Comparison of ENCODE assay signal across 15 cellular contexts in the genomic region with DNA sequence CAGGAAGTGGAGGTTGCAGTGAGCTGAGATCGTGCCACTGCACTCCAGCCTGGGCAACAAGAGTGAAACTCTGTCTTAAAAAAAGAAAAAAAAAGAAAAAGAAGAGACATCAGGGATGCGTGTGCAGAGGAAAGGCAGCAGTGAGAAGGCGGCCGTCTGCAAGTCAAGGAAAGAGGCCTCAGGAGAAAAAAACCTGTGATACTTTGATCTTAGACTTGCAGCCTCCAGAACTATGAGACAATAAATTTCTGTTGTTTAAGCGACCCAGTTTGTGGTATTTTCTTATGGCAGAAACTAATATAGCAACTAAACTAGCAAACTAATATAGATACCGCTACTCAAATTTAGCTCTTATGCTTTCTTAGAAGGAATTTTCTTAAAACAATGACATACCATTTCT. TPM values are rescaled to one million over a fixed set of nuclear protein-coding genes. Genes with fewer than 3 reads are reported as not detected.
DNase-seq lines count a peak whose midpoint lies in the region; ATAC-seq and TF ChIP-seq lines count a peak whose summit lies in the region.
"Had no signal": no experiment of that assay in that cellular context is flagged by ENCODE, and none has a peak within 500 bp of the region (broad histone marks: within the 10 kb centered on the region; RNA-seq: fewer than 3 reads in every experiment).

No MANE protein-coding gene starts in this region.

- H3K27me3 Mint-ChIP-seq in activated naive CD4-positive, alpha-beta T cell treated with anti-CD3 and anti-CD28 coated beads, Interleukin-2, amount 10 ng/mL, durations not matched to agents 7 days and 5 days, result no peaks in the 10 kb centered on the region
- H3K27me3 Mint-ChIP-seq in activated naive CD4-positive, alpha-beta T cell treated with anti-CD3 and anti-CD28 coated beads for 36 hours (ENCODE audit: low read depth), result no peaks in the 10 kb centered on the region
- H3K27me3 Mint-ChIP-seq in T-helper 1 cell treated with Interleukin-12 subunit alpha and Interleukin-12 subunit beta and Interleukin-4 antibody, amounts not matched to agents 30 μg/mL and 1 μg/mL, for 36 hours (ENCODE audit: low read depth), result no peaks in the 10 kb centered on the region
- H3K27me3 Mint-ChIP-seq in activated T-helper 1 cell treated with anti-CD3 and anti-CD28 coated beads, Interleukin-12 subunit alpha, Interleukin-12 subunit beta, Interleukin-2, Interleukin-4 antibody, amounts not matched to agents 30 ng/mL and 10 ng/mL and 1 ng/mL, durations not matched to agents 14 hours and 24 hours and 36 hours (ENCODE audit: insufficient read depth), result no peaks in the 10 kb centered on the region
- no peaks in the 10 kb centered on the region for H3K27me3 Mint-ChIP-seq in mesothelial cell of epicardium (ENCODE audit: low read depth)
- H3K27me3 Mint-ChIP-seq: CD8-positive, alpha-beta memory T cell had no signal

- CTCF ChIA-PET in activated naive CD4-positive, alpha-beta T cell treated with anti-CD3 and anti-CD28 coated beads, Interleukin-2, amount 10 ng/mL, durations not matched to agents 7 days and 5 days (lab: Charles Lee), result interaction anchor here (0.7 to 25.3 kb wide), 3 partner anchors 7 to 50 kb away, joined by 3 to 391 read pairs (median 391); no protein-coding TSS in a partner anchor
- CTCF ChIA-PET in activated naive CD4-positive, alpha-beta T cell treated with anti-CD3 and anti-CD28 coated beads for 36 hours (lab: Charles Lee), result interaction anchor here (0.6 to 2.2 kb wide), 6 partner anchors 9 to 169 kb away, joined by 3 to 10 read pairs (median 6); no protein-coding TSS in a partner anchor

- intact Hi-C loops in activated naive CD4-positive, alpha-beta T cell treated with anti-CD3 and anti-CD28 coated beads for 36 hours (cut with micrococcal nuclease), result no loop called here
- intact Hi-C loops in activated T-helper 1 cell treated with anti-CD3 and anti-CD28 coated beads, Interleukin-12 subunit alpha, Interleukin-12 subunit beta, Interleukin-2, Interleukin-4 antibody, amounts not matched to agents 30 ng/mL and 10 ng/mL and 1 ng/mL, durations not matched to agents 14 hours and 24 hours and 36 hours (cut with micrococcal nuclease), result loop anchor here (1.0 kb wide), 1 partner anchor 12 kb away; no protein-coding TSS in a partner anchor

- no peak for DNase-seq in activated naive CD4-positive, alpha-beta T cell treated with anti-CD3 and anti-CD28 coated beads, Interleukin-2, amount 10 ng/mL, durations not matched to agents 7 days and 5 days
- no peak for DNase-seq in activated naive CD4-positive, alpha-beta T cell treated with anti-CD3 and anti-CD28 coated beads for 36 hours
- DNase-seq in activated T-helper 1 cell treated with anti-CD3 and anti-CD28 coated beads, Interleukin-12 subunit alpha, Interleukin-12 subunit beta, Interleukin-2, Interleukin-4 antibody, amounts not matched to agents 30 ng/mL and 10 ng/mL and 1 ng/mL, durations not matched to agents 14 hours and 24 hours and 36 hours (ENCODE audit: low spot score), result no peak
- DNase-seq in stimulated activated effector memory CD8-positive, alpha-beta T cell treated with anti-CD3 and anti-CD28 coated beads, Interleukin-12 subunit alpha, Interleukin-12 subunit beta, amount 100 ng/mL, for 72 hours (ENCODE audit: low spot score in 2 of 2), result peak in 1 of 2 donors; percentile 58
- no peak for DNase-seq in mesothelial cell of epicardium (ENCODE audit: low spot score in 2 of 2, unreplicated experiment in 2 of 2)
- DNase-seq: BE2C; CD8-positive, alpha-beta memory T cell; MG63; NCI-H1694; NCI-H2107; NCI-H526 treated with DMSO at 0.1 percent for 48 hours had no signal

- TF ChIP-seq CTCF in mesothelial cell of epicardium (IDR thresholded peaks at IDR 0.05; ENCODE audit: unreplicated experiment), result no peak

- ATAC-seq in stimulated activated effector memory CD8-positive, alpha-beta T cell treated with anti-CD3 and anti-CD28 coated beads, Interleukin-12 subunit alpha, Interleukin-12 subunit beta, amount 100 ng/mL, for 72 hours, result peak; percentile 86
- ATAC-seq in GM21390 (IDR thresholded peaks at IDR 0.05; ENCODE audit: unreplicated experiment), result no peak
- ATAC-seq: HepG2 had no signal

- H3K9me3 Mint-ChIP-seq in activated naive CD4-positive, alpha-beta T cell treated with anti-CD3 and anti-CD28 coated beads, Interleukin-2, amount 10 ng/mL, durations not matched to agents 7 days and 5 days, result peaks cover 6% of the 10 kb centered on the region
- no peaks in the 10 kb centered on the region for H3K9me3 Mint-ChIP-seq in activated naive CD4-positive, alpha-beta T cell treated with anti-CD3 and anti-CD28 coated beads for 36 hours
- H3K9me3 Mint-ChIP-seq in T-helper 1 cell treated with Interleukin-12 subunit alpha and Interleukin-12 subunit beta and Interleukin-4 antibody, amounts not matched to agents 30 μg/mL and 1 μg/mL, for 36 hours, result peaks cover 3% of the 10 kb centered on the region
- peaks cover 3% of the 10 kb centered on the region for H3K9me3 Mint-ChIP-seq in activated T-helper 1 cell treated with anti-CD3 and anti-CD28 coated beads, Interleukin-12 subunit alpha, Interleukin-12 subunit beta, Interleukin-2, Interleukin-4 antibody, amounts not matched to agents 30 ng/mL and 10 ng/mL and 1 ng/mL, durations not matched to agents 14 hours and 24 hours and 36 hours
- peaks cover 1% of the 10 kb centered on the region for H3K9me3 Mint-ChIP-seq in stimulated activated effector memory CD8-positive, alpha-beta T cell treated with anti-CD3 and anti-CD28 coated beads, Interleukin-12 subunit alpha, Interleukin-12 subunit beta, amount 100 ng/mL, for 72 hours
- peaks cover 3% of the 10 kb centered on the region for H3K9me3 Mint-ChIP-seq in mesothelial cell of epicardium
- H3K9me3 Mint-ChIP-seq: CD8-positive, alpha-beta memory T cell had no signal

- peak overlapping the region; percentile 37 for H3K27ac Mint-ChIP-seq in activated naive CD4-positive, alpha-beta T cell treated with anti-CD3 and anti-CD28 coated beads, Interleukin-2, amount 10 ng/mL, durations not matched to agents 7 days and 5 days
- H3K27ac Mint-ChIP-seq in activated naive CD4-positive, alpha-beta T cell treated with anti-CD3 and anti-CD28 coated beads for 36 hours, result no peak overlapping the region
- H3K27ac Mint-ChIP-seq in T-helper 1 cell treated with Interleukin-12 subunit alpha and Interleukin-12 subunit beta and Interleukin-4 antibody, amounts not matched to agents 30 μg/mL and 1 μg/mL, for 36 hours, result peak overlapping the region; percentile 67
- H3K27ac Mint-ChIP-seq in activated T-helper 1 cell treated with anti-CD3 and anti-CD28 coated beads, Interleukin-12 subunit alpha, Interleukin-12 subunit beta, Interleukin-2, Interleukin-4 antibody, amounts not matched to agents 30 ng/mL and 10 ng/mL and 1 ng/mL, durations not matched to agents 14 hours and 24 hours and 36 hours, result peak overlapping the region; percentile 18
- peak overlapping the region; percentile 79 for H3K27ac Mint-ChIP-seq in stimulated activated effector memory CD8-positive, alpha-beta T cell treated with anti-CD3 and anti-CD28 coated beads, Interleukin-12 subunit alpha, Interleukin-12 subunit beta, amount 100 ng/mL, for 72 hours
- no peak overlapping the region for H3K27ac Mint-ChIP-seq in mesothelial cell of epicardium

- no peak overlapping the region for H3K4me3 Mint-ChIP-seq in activated naive CD4-positive, alpha-beta T cell treated with anti-CD3 and anti-CD28 coated beads, Interleukin-2, amount 10 ng/mL, durations not matched to agents 7 days and 5 days
- no peak overlapping the region for H3K4me3 Mint-ChIP-seq in activated naive CD4-positive, alpha-beta T cell treated with anti-CD3 and anti-CD28 coated beads for 36 hours
- H3K4me3 Mint-ChIP-seq in T-helper 1 cell treated with Interleukin-12 subunit alpha and Interleukin-12 subunit beta and Interleukin-4 antibody, amounts not matched to agents 30 μg/mL and 1 μg/mL, for 36 hours, result no peak overlapping the region
- H3K4me3 Mint-ChIP-seq in activated T-helper 1 cell treated with anti-CD3 and anti-CD28 coated beads, Interleukin-12 subunit alpha, Interleukin-12 subunit beta, Interleukin-2, Interleukin-4 antibody, amounts not matched to agents 30 ng/mL and 10 ng/mL and 1 ng/mL, durations not matched to agents 14 hours and 24 hours and 36 hours, result peak overlapping the region; percentile 22
- H3K4me3 Mint-ChIP-seq in stimulated activated effector memory CD8-positive, alpha-beta T cell treated with anti-CD3 and anti-CD28 coated beads, Interleukin-12 subunit alpha, Interleukin-12 subunit beta, amount 100 ng/mL, for 72 hours, result peak overlapping the region; percentile 37
- no peak overlapping the region for H3K4me3 Mint-ChIP-seq in mesothelial cell of epicardium
- H3K4me3 Mint-ChIP-seq: CD8-positive, alpha-beta memory T cell had no signal

- peaks cover 64% of the 10 kb centered on the region for H3K4me1 Mint-ChIP-seq in activated naive CD4-positive, alpha-beta T cell treated with anti-CD3 and anti-CD28 coated beads, Interleukin-2, amount 10 ng/mL, durations not matched to agents 7 days and 5 days
- peaks cover 33% of the 10 kb centered on the region for H3K4me1 Mint-ChIP-seq in activated naive CD4-positive, alpha-beta T cell treated with anti-CD3 and anti-CD28 coated beads for 36 hours (ENCODE audit: low read depth)
- H3K4me1 Mint-ChIP-seq in T-helper 1 cell treated with Interleukin-12 subunit alpha and Interleukin-12 subunit beta and Interleukin-4 antibody, amounts not matched to agents 30 μg/mL and 1 μg/mL, for 36 hours (ENCODE audit: low read depth), result peaks cover 47% of the 10 kb centered on the region
- peaks cover 57% of the 10 kb centered on the region for H3K4me1 Mint-ChIP-seq in activated T-helper 1 cell treated with anti-CD3 and anti-CD28 coated beads, Interleukin-12 subunit alpha, Interleukin-12 subunit beta, Interleukin-2, Interleukin-4 antibody, amounts not matched to agents 30 ng/mL and 10 ng/mL and 1 ng/mL, durations not matched to agents 14 hours and 24 hours and 36 hours (ENCODE audit: low read depth)
- H3K4me1 Mint-ChIP-seq in stimulated activated effector memory CD8-positive, alpha-beta T cell treated with anti-CD3 and anti-CD28 coated beads, Interleukin-12 subunit alpha, Interleukin-12 subunit beta, amount 100 ng/mL, for 72 hours, result peaks cover 37% of the 10 kb centered on the region
- peaks cover 8% of the 10 kb centered on the region for H3K4me1 Mint-ChIP-seq in mesothelial cell of epicardium

- peaks cover 8% of the 10 kb centered on the region for H3K36me3 Mint-ChIP-seq in activated naive CD4-positive, alpha-beta T cell treated with anti-CD3 and anti-CD28 coated beads, Interleukin-2, amount 10 ng/mL, durations not matched to agents 7 days and 5 days
- no peaks in the 10 kb centered on the region for H3K36me3 Mint-ChIP-seq in activated naive CD4-positive, alpha-beta T cell treated with anti-CD3 and anti-CD28 coated beads for 36 hours (ENCODE audit: low read depth)
- peaks cover 7% of the 10 kb centered on the region for H3K36me3 Mint-ChIP-seq in T-helper 1 cell treated with Interleukin-12 subunit alpha and Interleukin-12 subunit beta and Interleukin-4 antibody, amounts not matched to agents 30 μg/mL and 1 μg/mL, for 36 hours (ENCODE audit: low read depth)
- peaks cover 7% of the 10 kb centered on the region for H3K36me3 Mint-ChIP-seq in activated T-helper 1 cell treated with anti-CD3 and anti-CD28 coated beads, Interleukin-12 subunit alpha, Interleukin-12 subunit beta, Interleukin-2, Interleukin-4 antibody, amounts not matched to agents 30 ng/mL and 10 ng/mL and 1 ng/mL, durations not matched to agents 14 hours and 24 hours and 36 hours (ENCODE audit: low read depth)
- H3K36me3 Mint-ChIP-seq in stimulated activated effector memory CD8-positive, alpha-beta T cell treated with anti-CD3 and anti-CD28 coated beads, Interleukin-12 subunit alpha, Interleukin-12 subunit beta, amount 100 ng/mL, for 72 hours, result peaks cover 5% of the 10 kb centered on the region
- H3K36me3 Mint-ChIP-seq in mesothelial cell of epicardium, result no peaks in the 10 kb centered on the region
- H3K36me3 Mint-ChIP-seq: CD8-positive, alpha-beta memory T cell had no signal

RNA-seq across cellular contexts. Expression of gene FGD2, which starts 36.1 kb away (rescaled TPM):
- total RNA-seq in activated naive CD4-positive, alpha-beta T cell treated with anti-CD3 and anti-CD28 coated beads for 36 hours, result under 1 TPM; 0.25 to 0.48 TPM
- total RNA-seq in activated T-helper 1 cell treated with anti-CD3 and anti-CD28 coated beads, Interleukin-12 subunit alpha, Interleukin-12 subunit beta, Interleukin-2, Interleukin-4 antibody, amounts not matched to agents 30 ng/mL and 10 ng/mL and 1 ng/mL, durations not matched to agents 14 hours and 24 hours and 36 hours, result 0.65 and 1.5 TPM in 2 replicates
- not detected in 3 replicates for total RNA-seq in mesothelial cell of epicardium
- total RNA-seq: H4, HepG2 had no signal

RNA-seq across cellular contexts. Expression of gene MTCH1, which starts 55.5 kb away (rescaled TPM):
- 100 to 1,000 TPM in 1 of 2 experiments, 10 to 100 TPM in 1; 97.4 to 101 TPM for total RNA-seq in activated naive CD4-positive, alpha-beta T cell treated with anti-CD3 and anti-CD28 coated beads for 36 hours
- total RNA-seq in activated T-helper 1 cell treated with anti-CD3 and anti-CD28 coated beads, Interleukin-12 subunit alpha, Interleukin-12 subunit beta, Interleukin-2, Interleukin-4 antibody, amounts not matched to agents 30 ng/mL and 10 ng/mL and 1 ng/mL, durations not matched to agents 14 hours and 24 hours and 36 hours, result 120 and 127 TPM in 2 replicates
- 148 to 153 TPM (median 151 TPM) in 3 replicates for total RNA-seq in mesothelial cell of epicardium

Comparison
In these comparisons a context has a peak if more than half of its experiments do, and no peak if none do; other contexts are left out.
1. H3K27ac Mint-ChIP-seq: peak in activated naive CD4-positive, alpha-beta T cell treated with anti-CD3 and anti-CD28 coated beads, Interleukin-2, amount 10 ng/mL, durations not matched to agents 7 days and 5 days (single experiment), T-helper 1 cell treated with Interleukin-12 subunit alpha and Interleukin-12 subunit beta and Interleukin-4 antibody, amounts not matched to agents 30 μg/mL and 1 μg/mL, for 36 hours (single experiment), activated T-helper 1 cell treated with anti-CD3 and anti-CD28 coated beads, Interleukin-12 subunit alpha, Interleukin-12 subunit beta, Interleukin-2, Interleukin-4 antibody, amounts not matched to agents 30 ng/mL and 10 ng/mL and 1 ng/mL, durations not matched to agents 14 hours and 24 hours and 36 hours (single experiment) and stimulated activated effector memory CD8-positive, alpha-beta T cell treated with anti-CD3 and anti-CD28 coated beads, Interleukin-12 subunit alpha, Interleukin-12 subunit beta, amount 100 ng/mL, for 72 hours (single experiment); none in activated naive CD4-positive, alpha-beta T cell treated with anti-CD3 and anti-CD28 coated beads for 36 hours (single experiment) and mesothelial cell of epicardium (single experiment).
2. H3K4me3 Mint-ChIP-seq: peak in activated T-helper 1 cell treated with anti-CD3 and anti-CD28 coated beads, Interleukin-12 subunit alpha, Interleukin-12 subunit beta, Interleukin-2, Interleukin-4 antibody, amounts not matched to agents 30 ng/mL and 10 ng/mL and 1 ng/mL, durations not matched to agents 14 hours and 24 hours and 36 hours (single experiment) and stimulated activated effector memory CD8-positive, alpha-beta T cell treated with anti-CD3 and anti-CD28 coated beads, Interleukin-12 subunit alpha, Interleukin-12 subunit beta, amount 100 ng/mL, for 72 hours (single experiment); none in activated naive CD4-positive, alpha-beta T cell treated with anti-CD3 and anti-CD28 coated beads, Interleukin-2, amount 10 ng/mL, durations not matched to agents 7 days and 5 days (single experiment), activated naive CD4-positive, alpha-beta T cell treated with anti-CD3 and anti-CD28 coated beads for 36 hours (single experiment), T-helper 1 cell treated with Interleukin-12 subunit alpha and Interleukin-12 subunit beta and Interleukin-4 antibody, amounts not matched to agents 30 μg/mL and 1 μg/mL, for 36 hours (single experiment) and mesothelial cell of epicardium (single experiment).